1 cellular context compared by ENCODE assay signal in genomic region chr17:39755550-39756375, GRCh38.
TF ChIP-seq lines count a peak whose summit lies in the region.

No MANE protein-coding gene starts in this region.

TF ChIP-seq in GM12878, 131 proteins besides CTCF, POLR2A, EP300 and RAD21 (continued from another document and continues in another):
- no peak for TF ChIP-seq ZNF622 (IDR thresholded peaks at IDR 0.05)
- TF ChIP-seq NFXL1 (IDR thresholded peaks at IDR 0.05; ENCODE audit: borderline replicate concordance) = no peak
- TF ChIP-seq NBN (IDR thresholded peaks at IDR 0.05) = peak; percentile 69
- no peak for TF ChIP-seq ELK1 (IDR thresholded peaks at IDR 0.05; ENCODE audit: low read depth, low read length)
- TF ChIP-seq ATF3 (IDR thresholded peaks at IDR 0.05; ENCODE audit: borderline replicate concordance, extremely low read depth, low read depth, low read length) = no peak
- no peak for TF ChIP-seq SREBF2 (IDR thresholded peaks at IDR 0.05; ENCODE audit: low read length)
- no peak for TF ChIP-seq CHD2 (IDR thresholded peaks at IDR 0.05; ENCODE audit: borderline replicate concordance, low read depth, low read length)
- TF ChIP-seq SUPT20H (IDR thresholded peaks at IDR 0.05; ENCODE audit: borderline replicate concordance, control insufficient read depth, low read depth, low read length) = no peak
- no peak for TF ChIP-seq ZBTB11 (CRISPR knock-in tag; IDR thresholded peaks at IDR 0.05)
- TF ChIP-seq REST (IDR thresholded peaks at IDR 0.05; ENCODE audit: low read depth, low read length) = 0 out of 2 replicates have a peak, but pooled peaks have one; percentile 8
- peak; percentile 89 for TF ChIP-seq NFIC (IDR thresholded peaks at IDR 0.05; ENCODE audit: low read depth, low read length)
- peak; percentile 92 for TF ChIP-seq POLR2AphosphoS5 (IDR thresholded peaks at IDR 0.05; ENCODE audit: low read length)
- TF ChIP-seq MEF2B (IDR thresholded peaks at IDR 0.05; ENCODE audit: partially characterized antibody, poor library complexity, severe bottlenecking) = peak; percentile 92
- no peak for TF ChIP-seq NR2C2 (IDR thresholded peaks at IDR 0.05; ENCODE audit: borderline replicate concordance, control insufficient read depth, insufficient read length, low read depth)
- TF ChIP-seq MTA2 (IDR thresholded peaks at IDR 0.05; ENCODE audit: low read depth) = peak; percentile 83
- TF ChIP-seq YBX1 (IDR thresholded peaks at IDR 0.05) = no peak
- TF ChIP-seq SMAD1 (IDR thresholded peaks at IDR 0.05; ENCODE audit: low read depth, partially characterized antibody) = no peak
- peak; percentile 93 for TF ChIP-seq TCF12 (IDR thresholded peaks at IDR 0.05; ENCODE audit: low read depth, low read length)
- TF ChIP-seq ZNF274 (IDR thresholded peaks at IDR 0.05; ENCODE audit: insufficient read depth, insufficient read length) = no peak
- TF ChIP-seq SMAD5 (IDR thresholded peaks at IDR 0.05; ENCODE audit: low read depth) = no peak
- no peak for TF ChIP-seq ZBTB40 (IDR thresholded peaks at IDR 0.05; ENCODE audit: borderline replicate concordance)
- TF ChIP-seq BCL11A (IDR thresholded peaks at IDR 0.05; ENCODE audit: low read depth, low read length) = peak; percentile 71; the same call in 1 of the 2 replicates
- TF ChIP-seq CHD4 (IDR thresholded peaks at IDR 0.05) = no peak
- no peak for TF ChIP-seq KAT2A (conservative IDR thresholded peaks at IDR 0.05; ENCODE audit: control insufficient read depth, low read depth, low read length)
- no peak for TF ChIP-seq HDAC6 (IDR thresholded peaks at IDR 0.05; ENCODE audit: unreplicated experiment)
- TF ChIP-seq SMC3 (IDR thresholded peaks at IDR 0.05; ENCODE audit: borderline replicate concordance, low read length) = no peak
- no peak for TF ChIP-seq ZBTB33 (IDR thresholded peaks at IDR 0.05)
- TF ChIP-seq SUZ12 (IDR thresholded peaks at IDR 0.05; ENCODE audit: unreplicated experiment) = no peak
- no peak for TF ChIP-seq NR2C1 (IDR thresholded peaks at IDR 0.05)
- TF ChIP-seq KDM1A (IDR thresholded peaks at IDR 0.05; ENCODE audit: borderline replicate concordance) = no peak
- peak; percentile 73 for TF ChIP-seq SP1 (IDR thresholded peaks at IDR 0.05; ENCODE audit: low read depth, low read length)
- no peak for TF ChIP-seq CHD1 (IDR thresholded peaks at IDR 0.05; ENCODE audit: low read depth, low read length)
- TF ChIP-seq SMARCA5 (IDR thresholded peaks at IDR 0.05) = no peak
- no peak for TF ChIP-seq KLF5 (IDR thresholded peaks at IDR 0.05; ENCODE audit: partially characterized antibody)
- TF ChIP-seq SKIL (IDR thresholded peaks at IDR 0.05; ENCODE audit: low read depth, poor library complexity, severe bottlenecking) = peak; percentile 92
- peak; percentile 98 for TF ChIP-seq RELB (IDR thresholded peaks at IDR 0.05; ENCODE audit: low read depth)
- peak; percentile 26; the same call in 1 of the 2 replicates for TF ChIP-seq RAD51 (IDR thresholded peaks at IDR 0.05)
- no peak for TF ChIP-seq HSF1 (IDR thresholded peaks at IDR 0.05; ENCODE audit: low read depth, low read length)
- TF ChIP-seq RBBP5 (conservative IDR thresholded peaks at IDR 0.05) = no peak
- TF ChIP-seq TCF7 (IDR thresholded peaks at IDR 0.05; ENCODE audit: borderline replicate concordance) = 0 out of 2 replicates have a peak, but pooled peaks have one; percentile 22
